Comparison of ENCODE assay signal across 8 cellular contexts in genomic region chr6:28104392-28105250, GRCh38. TPM values are rescaled to one million over a fixed set of nuclear protein-coding genes. Genes with fewer than 3 reads are reported as not detected.
DNase-seq lines count a peak whose midpoint lies in the region; ATAC-seq and TF ChIP-seq lines count a peak whose summit lies in the region.

No MANE protein-coding gene starts in this region.

- H3K4me3 ChIP-seq in parathyroid adenoma (ENCODE audit: low read depth, low read length) (peak overlapping the region; percentile 75), tibial artery (peak overlapping the region; percentile 61 to 84)

- peaks cover 1% of the 10 kb centered on the region for H3K36me3 Mint-ChIP-seq in activated naive CD8-positive, alpha-beta T cell treated with anti-CD3 and anti-CD28 coated beads for 36 hours

- DNase-seq in GM10248 (ENCODE audit: extremely low spot score) = peak; percentile 92
- DNase-seq in HEK293T (ENCODE audit: extremely low spot score) = peak; percentile 84
- peak; percentile 90 for DNase-seq in NAMALWA (ENCODE audit: low spot score)
- DNase-seq in activated naive CD8-positive, alpha-beta T cell treated with anti-CD3 and anti-CD28 coated beads for 36 hours = peak; percentile 87
- DNase-seq in cardiac septum (ENCODE audit: low spot score) = peak; percentile 94
- peak; percentile 57 to 86 for DNase-seq in tibial artery

- peak; percentile 50 for TF ChIP-seq CTCF in GM10248 (IDR thresholded peaks at IDR 0.05; ENCODE audit: control extremely low read depth, extremely low read depth, low read depth, missing control alignments)
- TF ChIP-seq CTCF in parathyroid adenoma (IDR thresholded peaks at IDR 0.05) = peak; percentile 82
- TF ChIP-seq CTCF in tibial artery (IDR thresholded peaks at IDR 0.05) = peak; percentile 72 to 77

- POLR2A ChIA-PET in GM10248 (lab: Yijun Ruan, JAX) (interaction anchor here (0.7 to 1.0 kb wide), 4 partner anchors 21 to 212 kb away, joined by 3 read pairs; partner anchors contain the start of gene ZNF165), HEK293T (lab: Yijun Ruan, JAX) (interaction anchor here (0.6 to 2.2 kb wide), 40 partner anchors 8 to 295 kb away, joined by 3 to 24 read pairs (median 4); partner anchors contain the start of genes ZKSCAN4, ZKSCAN8, ZNF165 and ZSCAN16)

- H2AFZ ChIP-seq in parathyroid adenoma = peak overlapping the region; percentile 99

- peak overlapping the region; percentile 78 for H3K9ac ChIP-seq in parathyroid adenoma

- peaks cover 8% of the 10 kb centered on the region for H3K4me1 Mint-ChIP-seq in activated naive CD8-positive, alpha-beta T cell treated with anti-CD3 and anti-CD28 coated beads for 36 hours

- peak overlapping the region; percentile 87 for H3K27ac Mint-ChIP-seq in activated naive CD8-positive, alpha-beta T cell treated with anti-CD3 and anti-CD28 coated beads for 36 hours

- H3K27ac ChIP-seq in parathyroid adenoma (peak overlapping the region; percentile 91), tibial artery (peak overlapping the region; percentile 75 to 79)

- peak overlapping the region; percentile 89 for H3K4me3 Mint-ChIP-seq in activated naive CD8-positive, alpha-beta T cell treated with anti-CD3 and anti-CD28 coated beads for 36 hours

- H3K36me3 ChIP-seq in parathyroid adenoma (ENCODE audit: control insufficient read depth, insufficient read depth, low read length) = no peaks in the 10 kb centered on the region
- no peaks in the 10 kb centered on the region for H3K36me3 ChIP-seq in tibial artery

- H3K27me3 ChIP-seq in parathyroid adenoma (ENCODE audit: control insufficient read depth, insufficient read depth, low read length) = no peaks in the 10 kb centered on the region
- H3K27me3 ChIP-seq in tibial artery = peaks cover 0 to 2% of the 10 kb centered on the region in 2 donors

- H3K4me2 ChIP-seq in parathyroid adenoma (ENCODE audit: low read length) = peak overlapping the region; percentile 73

- peaks cover 10% of the 10 kb centered on the region for H3K4me1 ChIP-seq in parathyroid adenoma
- H3K4me1 ChIP-seq in tibial artery = peaks cover 0 to 4% (median 0%) of the 10 kb centered on the region in 4 donors

- no peaks in the 10 kb centered on the region for H3K79me2 ChIP-seq in parathyroid adenoma

- CTCF ChIA-PET in GM10248 (lab: Yijun Ruan, JAX) (interaction anchor here (0.8 to 2.2 kb wide), 17 partner anchors 8 to 819 kb away, joined by 3 to 20 read pairs (median 5); partner anchors contain the start of genes TRIM27 and ZSCAN16), HEK293T (lab: Yijun Ruan, JAX) (interaction anchor here (0.8 to 1.2 kb wide), 4 partner anchors 23 to 209 kb away, joined by 3 to 4 read pairs (median 4); no protein-coding TSS in a partner anchor)

- H3K9me3 ChIP-seq in parathyroid adenoma (ENCODE audit: control insufficient read depth, low read length) = no peaks in the 10 kb centered on the region
- H3K9me3 ChIP-seq in tibial artery = no peaks in the 10 kb centered on the region

- peaks cover 3% of the 10 kb centered on the region for H3K9me3 Mint-ChIP-seq in activated naive CD8-positive, alpha-beta T cell treated with anti-CD3 and anti-CD28 coated beads for 36 hours

- H3K27me3 Mint-ChIP-seq in activated naive CD8-positive, alpha-beta T cell treated with anti-CD3 and anti-CD28 coated beads for 36 hours = peaks cover 3% of the 10 kb centered on the region

- ATAC-seq in SK-N-SH treated with all-trans-retinoic acid at 6 μM for 48 hours = peak; percentile 99

- intact Hi-C loops in cardiac septum (cut with DNase I) = no loop called here
- intact Hi-C loops in tibial artery (cut with DNase I; ENCODE audit: low total_unique reads) = no loop called here

TF ChIP-seq in HEK293T, 16 proteins besides CTCF, POLR2A, EP300 and RAD21:
- TF ChIP-seq BHLHE40 (IDR thresholded peaks at IDR 0.05; ENCODE audit: borderline replicate concordance) (no peak), LEF1 (IDR thresholded peaks at IDR 0.05; ENCODE audit: borderline replicate concordance) (no peak; the same call in 1 of the 2 replicates), FOXK2 (IDR thresholded peaks at IDR 0.05) (no peak), L3MBTL2 (conservative IDR thresholded peaks at IDR 0.05) (peak; percentile 72), HDGF (IDR thresholded peaks at IDR 0.05; ENCODE audit: borderline replicate concordance) (no peak), ELF4 (IDR thresholded peaks at IDR 0.05) (peak; percentile 50; the same call in 1 of the 2 replicates)

TF ChIP-seq in SK-N-SH treated with all-trans-retinoic acid at 6 μM for 48 hours, 23 proteins besides CTCF, POLR2A, EP300 and RAD21:
- TF ChIP-seq ZFP30 (CRISPR knock-in tag; IDR thresholded peaks at IDR 0.05) = no peak
- peak; percentile 81; the same call in 1 of the 2 replicates for TF ChIP-seq ZFP3 (CRISPR knock-in tag; IDR thresholded peaks at IDR 0.05)
- TF ChIP-seq TOX (CRISPR knock-in tag; IDR thresholded peaks at IDR 0.05; ENCODE audit: borderline replicate concordance) = no peak
- no peak for TF ChIP-seq BACH2 (CRISPR knock-in tag; IDR thresholded peaks at IDR 0.05; ENCODE audit: borderline replicate concordance)
- no peak for TF ChIP-seq SNAI2 (CRISPR knock-in tag; IDR thresholded peaks at IDR 0.05)
- TF ChIP-seq CSDC2 (CRISPR knock-in tag; IDR thresholded peaks at IDR 0.05) = 0 out of 2 replicates have a peak, but pooled peaks have one; percentile 51

RNA-seq across cellular contexts. Expression of gene ZSCAN16, which starts 19.8 kb away (rescaled TPM):
- total RNA-seq in activated naive CD8-positive, alpha-beta T cell treated with anti-CD3 and anti-CD28 coated beads for 36 hours = 1 to 10 TPM; 2.9 to 3.3 TPM
- 1.9 TPM for total RNA-seq in cardiac septum

RNA-seq across cellular contexts. Expression of gene ZNF165, which starts 24.3 kb away (rescaled TPM):
- 1 to 10 TPM; 4.3 TPM for total RNA-seq in activated naive CD8-positive, alpha-beta T cell treated with anti-CD3 and anti-CD28 coated beads for 36 hours
- total RNA-seq in cardiac septum = 0.13 TPM

RNA-seq across cellular contexts. Expression of gene ZKSCAN8, which starts 37.1 kb away (rescaled TPM):
- 10 to 100 TPM; 13.8 to 14.6 TPM for total RNA-seq in activated naive CD8-positive, alpha-beta T cell treated with anti-CD3 and anti-CD28 coated beads for 36 hours
- total RNA-seq in cardiac septum = 15.7 TPM

Comparison
In these comparisons a context has a peak if more than half of its experiments do, and no peak if none do; other contexts are left out.
1. Peak in every context shown above with its lines: DNase-seq, ATAC-seq, H3K4me3 ChIP-seq and H3K27ac ChIP-seq.